In genomic region chr7:98211676-98212531, GRCh38 we compare ENCODE assay signal across 1 cellular context.
A peak's percentile ranks its signal among the peaks of the same experiment; 100 is the strongest.
TF ChIP-seq lines count a peak whose summit lies in the region.

No MANE protein-coding gene starts in this region.

TF ChIP-seq in HepG2, 621 proteins besides CTCF, POLR2A, EP300 and RAD21 (continued from another document and continues in another):
- no peak for TF ChIP-seq ZNF800 (CRISPR knock-in tag; IDR thresholded peaks at IDR 0.05)
- TF ChIP-seq RFX5 (IDR thresholded peaks at IDR 0.05; ENCODE audit: low read depth, low read length): no peak
- no peak for TF ChIP-seq SATB2 (CRISPR knock-in tag; IDR thresholded peaks at IDR 0.05)
- TF ChIP-seq TBP (CRISPR knock-in tag; IDR thresholded peaks at IDR 0.05): no peak
- no peak for TF ChIP-seq FOXO1 (CRISPR knock-in tag; IDR thresholded peaks at IDR 0.05)
- no peak for TF ChIP-seq ZSCAN22 (CRISPR knock-in tag; IDR thresholded peaks at IDR 0.05)
- TF ChIP-seq ZBTB39 (CRISPR knock-in tag; IDR thresholded peaks at IDR 0.05): no peak
- TF ChIP-seq HMG20B (CRISPR knock-in tag; conservative IDR thresholded peaks at IDR 0.05): 0 out of 2 replicates have a peak, but pooled peaks have one; percentile 45
- no peak; the same call in 1 of the 2 replicates for TF ChIP-seq TMF1 (CRISPR knock-in tag; IDR thresholded peaks at IDR 0.05; ENCODE audit: low read depth)
- no peak for TF ChIP-seq RFX3 (CRISPR knock-in tag; IDR thresholded peaks at IDR 0.05)
- no peak for TF ChIP-seq HCFC1 (IDR thresholded peaks at IDR 0.05; ENCODE audit: low read depth, low read length)
- TF ChIP-seq NFYC (CRISPR knock-in tag; IDR thresholded peaks at IDR 0.05): no peak
- no peak for TF ChIP-seq ZKSCAN5 (CRISPR knock-in tag; IDR thresholded peaks at IDR 0.05)
- no peak for TF ChIP-seq ZFP41 (CRISPR knock-in tag; IDR thresholded peaks at IDR 0.05; ENCODE audit: borderline replicate concordance)
- no peak for TF ChIP-seq ZNF264 (CRISPR knock-in tag; IDR thresholded peaks at IDR 0.05)
- TF ChIP-seq RXRB (CRISPR knock-in tag; IDR thresholded peaks at IDR 0.05; ENCODE audit: borderline replicate concordance): peak; percentile 93
- peak; percentile 47; the same call in 1 of the 2 replicates for TF ChIP-seq POLR2G (IDR thresholded peaks at IDR 0.05; ENCODE audit: low read depth, low read length)
- no peak for TF ChIP-seq NFIB (CRISPR knock-in tag; IDR thresholded peaks at IDR 0.05; ENCODE audit: borderline replicate concordance)
- peak; percentile 37; the same call in 1 of the 2 replicates for TF ChIP-seq KLF6 (CRISPR knock-in tag; IDR thresholded peaks at IDR 0.05)
- peak; percentile 73; the same call in 1 of the 2 replicates for TF ChIP-seq MXD4 (CRISPR knock-in tag; IDR thresholded peaks at IDR 0.05)
- no peak for TF ChIP-seq ZNF275 (CRISPR knock-in tag; IDR thresholded peaks at IDR 0.05; ENCODE audit: borderline replicate concordance)
- TF ChIP-seq MEIS1 (CRISPR knock-in tag; IDR thresholded peaks at IDR 0.05; ENCODE audit: borderline replicate concordance): 0 out of 2 replicates have a peak, but pooled peaks have one; percentile 17
- TF ChIP-seq BRCA1 (CRISPR knock-in tag; IDR thresholded peaks at IDR 0.05): no peak
- TF ChIP-seq TEAD2 (CRISPR knock-in tag; IDR thresholded peaks at IDR 0.05): no peak
- no peak for TF ChIP-seq RARG (CRISPR knock-in tag; IDR thresholded peaks at IDR 0.05; ENCODE audit: low read depth)
- TF ChIP-seq POGK (CRISPR knock-in tag; conservative IDR thresholded peaks at IDR 0.05): peak; percentile 47; the same call in 1 of the 2 replicates
- TF ChIP-seq ZNF570 (CRISPR knock-in tag; IDR thresholded peaks at IDR 0.05; ENCODE audit: borderline replicate concordance): no peak
- TF ChIP-seq ZBED4 (CRISPR knock-in tag; IDR thresholded peaks at IDR 0.05; ENCODE audit: borderline replicate concordance): no peak
- peak; percentile 66 for TF ChIP-seq ZNF18 (CRISPR knock-in tag; IDR thresholded peaks at IDR 0.05; ENCODE audit: insufficient replicate concordance)
- TF ChIP-seq ELK4 (CRISPR knock-in tag; IDR thresholded peaks at IDR 0.05; ENCODE audit: borderline replicate concordance): no peak
- no peak for TF ChIP-seq ZNF710 (CRISPR knock-in tag; IDR thresholded peaks at IDR 0.05; ENCODE audit: borderline replicate concordance)
- no peak; the same call in 1 of the 2 replicates for TF ChIP-seq ZNF724P (CRISPR knock-in tag; IDR thresholded peaks at IDR 0.05; ENCODE audit: borderline replicate concordance)
- TF ChIP-seq JARID2 (CRISPR knock-in tag; IDR thresholded peaks at IDR 0.05; ENCODE audit: insufficient replicate concordance): no peak
- no peak for TF ChIP-seq TRIM22 (IDR thresholded peaks at IDR 0.05)
- no peak for TF ChIP-seq PHF5A (CRISPR knock-in tag; IDR thresholded peaks at IDR 0.05; ENCODE audit: low read depth, unreplicated experiment)
- TF ChIP-seq JUNB (CRISPR knock-in tag; IDR thresholded peaks at IDR 0.05; ENCODE audit: borderline replicate concordance): peak; percentile 97
- TF ChIP-seq ZNF569 (CRISPR knock-in tag; IDR thresholded peaks at IDR 0.05; ENCODE audit: borderline replicate concordance): no peak
- TF ChIP-seq HOXA3 (CRISPR knock-in tag; IDR thresholded peaks at IDR 0.05): peak; percentile 82
- no peak for TF ChIP-seq ZNF773 (CRISPR knock-in tag; IDR thresholded peaks at IDR 0.05; ENCODE audit: borderline replicate concordance)
- no peak for TF ChIP-seq ZNF3 (CRISPR knock-in tag; IDR thresholded peaks at IDR 0.05)
- TF ChIP-seq SRSF4 (IDR thresholded peaks at IDR 0.05; ENCODE audit: low read depth, low read length, poor library complexity, severe bottlenecking): no peak
- no peak for TF ChIP-seq ELF3 (CRISPR knock-in tag; IDR thresholded peaks at IDR 0.05)
- TF ChIP-seq ATF7 (IDR thresholded peaks at IDR 0.05): no peak; the same call in 1 of the 2 replicates
- TF ChIP-seq ATF7 (CRISPR knock-in tag; IDR thresholded peaks at IDR 0.05): peak; percentile 63; the same call in 1 of the 2 replicates
- no peak for TF ChIP-seq CENPBD1 (CRISPR knock-in tag; IDR thresholded peaks at IDR 0.05; ENCODE audit: borderline replicate concordance, low read depth)
- no peak for TF ChIP-seq DNMT3B (CRISPR knock-in tag; conservative IDR thresholded peaks at IDR 0.05)
- no peak for TF ChIP-seq GLMP (CRISPR knock-in tag; IDR thresholded peaks at IDR 0.05; ENCODE audit: borderline replicate concordance)
